Comparison of ENCODE assay signal across 18 cellular contexts in genomic region chr12:116127858-116128257, GRCh38.
DNase-seq lines count a peak whose midpoint lies in the region; ATAC-seq and TF ChIP-seq lines count a peak whose summit lies in the region.
"Had no signal": no experiment of that assay in that cellular context is flagged by ENCODE, and none has a peak within 500 bp of the region (broad histone marks: within the 10 kb centered on the region; RNA-seq: fewer than 3 reads in every experiment).

No MANE protein-coding gene starts in this region.

- H3K4me1 Mint-ChIP-seq in T-helper 17 cell (peaks cover 40% of the 10 kb centered on the region), memory B cell (peaks cover 29% of the 10 kb centered on the region)
- peaks cover 22% of the 10 kb centered on the region for H3K4me1 Mint-ChIP-seq in activated CD4-positive, alpha-beta memory T cell treated with anti-CD3 and anti-CD28 coated beads, Interleukin-2, amount 10 ng/mL, durations not matched to agents 7 days and 5 days

- no peak for TF ChIP-seq CTCF in neutrophil (IDR thresholded peaks at IDR 0.05)

- DNase-seq in T-helper 17 cell (no peak), memory B cell (ENCODE audit: low spot score in 2 of 2) (no peak), D341Med (ENCODE audit: low spot score) (no peak)
- no peak for DNase-seq in activated CD4-positive, alpha-beta memory T cell treated with anti-CD3 and anti-CD28 coated beads, Interleukin-2, amount 10 ng/mL, durations not matched to agents 7 days and 5 days
- DNase-seq: ACHN; Caco-2; CD4-positive, CD25-positive, alpha-beta regulatory T cell; DMS53; GM23248; NCI-H1105; NCI-H187; NCI-H446; PC-3; SW 1271 had no signal

- H3K36me3 ChIP-seq in HUES48 (ENCODE audit: control insufficient read depth, insufficient read depth, low read length): no peaks in the 10 kb centered on the region
- no peaks in the 10 kb centered on the region for H3K36me3 ChIP-seq in neutrophil

- H3K4me3 ChIP-seq in HUES48 (ENCODE audit: low read depth, low read length): no peak overlapping the region
- no peak overlapping the region for H3K4me3 ChIP-seq in neutrophil (ENCODE audit: low read depth in 1 of 2, low read length in 1 of 2)
- H3K4me3 ChIP-seq: GM23248 had no signal

- H3K27ac Mint-ChIP-seq in T-helper 17 cell: peak overlapping the region; percentile 41
- peak overlapping the region; percentile 36 for H3K27ac Mint-ChIP-seq in memory B cell
- H3K27ac Mint-ChIP-seq in activated CD4-positive, alpha-beta memory T cell treated with anti-CD3 and anti-CD28 coated beads, Interleukin-2, amount 10 ng/mL, durations not matched to agents 7 days and 5 days: no peak overlapping the region
- H3K27ac Mint-ChIP-seq: CD4-positive, CD25-positive, alpha-beta regulatory T cell had no signal

- H3K27me3 ChIP-seq in HUES48 (ENCODE audit: control insufficient read depth, insufficient read depth, low read length) (no peaks in the 10 kb centered on the region), neutrophil (no peaks in the 10 kb centered on the region)

- ATAC-seq in T-helper 17 cell: no peak
- no peak for ATAC-seq in memory B cell (ENCODE audit: low read depth)
- no peak for ATAC-seq in HG03025 (IDR thresholded peaks at IDR 0.05; ENCODE audit: low FRiP score, unreplicated experiment)
- ATAC-seq: HepG2, PC-3 had no signal

- H3K4me1 ChIP-seq in HUES48 (ENCODE audit: control insufficient read depth, insufficient read depth, low read length) (peaks cover 59% of the 10 kb centered on the region), neutrophil (ENCODE audit: control insufficient read depth in 1 of 2, insufficient read depth in 1 of 2, low read depth in 1 of 2, low read length in 1 of 2) (peaks cover 33 to 56% of the 10 kb centered on the region in 2 experiments)
- H3K4me1 ChIP-seq: Caco-2 had no signal

- H3K27me3 Mint-ChIP-seq in T-helper 17 cell (no peaks in the 10 kb centered on the region), memory B cell (no peaks in the 10 kb centered on the region)
- H3K27me3 Mint-ChIP-seq in activated CD4-positive, alpha-beta memory T cell treated with anti-CD3 and anti-CD28 coated beads, Interleukin-2, amount 10 ng/mL, durations not matched to agents 7 days and 5 days: no peaks in the 10 kb centered on the region
- H3K27me3 Mint-ChIP-seq: CD4-positive, CD25-positive, alpha-beta regulatory T cell had no signal

- no peaks in the 10 kb centered on the region for H3K9me3 ChIP-seq in HUES48 (ENCODE audit: control insufficient read depth, insufficient read depth, low read length)
- H3K9me3 ChIP-seq in T-helper 17 cell (ENCODE audit: control insufficient read depth, low read length, poor library complexity, severe bottlenecking): no peaks in the 10 kb centered on the region
- no peaks in the 10 kb centered on the region for H3K9me3 ChIP-seq in neutrophil
- H3K9me3 ChIP-seq: Caco-2 had no signal

- no peaks in the 10 kb centered on the region for H3K36me3 Mint-ChIP-seq in T-helper 17 cell (ENCODE audit: low read depth)
- no peaks in the 10 kb centered on the region for H3K36me3 Mint-ChIP-seq in memory B cell
- H3K36me3 Mint-ChIP-seq in activated CD4-positive, alpha-beta memory T cell treated with anti-CD3 and anti-CD28 coated beads, Interleukin-2, amount 10 ng/mL, durations not matched to agents 7 days and 5 days (ENCODE audit: low read depth): peaks cover 3% of the 10 kb centered on the region
- H3K36me3 Mint-ChIP-seq: CD4-positive, CD25-positive, alpha-beta regulatory T cell had no signal

- no peak overlapping the region for H3K4me3 Mint-ChIP-seq in T-helper 17 cell
- H3K4me3 Mint-ChIP-seq in memory B cell: no peak overlapping the region
- no peak overlapping the region for H3K4me3 Mint-ChIP-seq in activated CD4-positive, alpha-beta memory T cell treated with anti-CD3 and anti-CD28 coated beads, Interleukin-2, amount 10 ng/mL, durations not matched to agents 7 days and 5 days

- peak overlapping the region; percentile 43 for H3K27ac ChIP-seq in HUES48 (ENCODE audit: low read depth, low read length)
- H3K27ac ChIP-seq in neutrophil: peak overlapping the region; percentile 49
- H3K27ac ChIP-seq: GM23248 had no signal

- POLR2A ChIA-PET in activated CD4-positive, alpha-beta memory T cell treated with anti-CD3 and anti-CD28 coated beads, Interleukin-2, amount 10 ng/mL, durations not matched to agents 7 days and 5 days (lab: Charles Lee): interaction anchor here (0.8 to 1.5 kb wide), 3 partner anchors 8 to 163 kb away, joined by 3 read pairs; no protein-coding TSS in a partner anchor

- H3K9ac ChIP-seq in HUES48 (ENCODE audit: low read depth, low read length): no peak overlapping the region
- H3K9ac ChIP-seq: GM23248 had no signal

- CTCF ChIA-PET in activated CD4-positive, alpha-beta memory T cell treated with anti-CD3 and anti-CD28 coated beads, Interleukin-2, amount 10 ng/mL, durations not matched to agents 7 days and 5 days (lab: Charles Lee): interaction anchor here (1.3 kb wide), 1 partner anchor 10 kb away, joined by 3 read pairs; no protein-coding TSS in a partner anchor

- H3K9me3 Mint-ChIP-seq in memory B cell: no peaks in the 10 kb centered on the region
- no peaks in the 10 kb centered on the region for H3K9me3 Mint-ChIP-seq in activated CD4-positive, alpha-beta memory T cell treated with anti-CD3 and anti-CD28 coated beads, Interleukin-2, amount 10 ng/mL, durations not matched to agents 7 days and 5 days
- H3K9me3 Mint-ChIP-seq: CD4-positive, CD25-positive, alpha-beta regulatory T cell had no signal
